In genomic region chr7:140068033-140068432, GRCh38 we compare ENCODE assay signal across 8 cellular contexts.
"Had no signal": no experiment of that assay in that cellular context is flagged by ENCODE, and none has a peak within 500 bp of the region (broad histone marks: within the 10 kb centered on the region; RNA-seq: fewer than 3 reads in every experiment).

No MANE protein-coding gene starts in this region.

- H3K4me3 ChIP-seq: GM12878 had no signal

- DNase-seq: GDM1, GF-D8 had no signal

- ATAC-seq: GM12878 had no signal

- FAIRE-seq: G401.6, GM12878, GM12891, GM12892, GM18507, GM19239 had no signal
